ENCODE assay signal across 8 cellular contexts in genomic region chr18:48932822-48933510, GRCh38. TPM values are rescaled to one million over a fixed set of nuclear protein-coding genes. Genes with fewer than 3 reads are reported as not detected.
DNase-seq lines count a peak whose midpoint lies in the region; ATAC-seq, FAIRE-seq and TF ChIP-seq lines count a peak whose summit lies in the region.

No MANE protein-coding gene starts in this region.

- CTCF ChIA-PET in WTC11 (lab: Charles Lee): interaction anchor here (0.7 to 1.2 kb wide), 5 partner anchors 12 to 306 kb away, joined by 3 to 5 read pairs (median 3); no protein-coding TSS in a partner anchor

- TF ChIP-seq CTCF in heart left ventricle (IDR thresholded peaks at IDR 0.05): no peak
- no peak for TF ChIP-seq CTCF in WTC11 (IDR thresholded peaks at IDR 0.05)
- TF ChIP-seq CTCF in keratinocyte (optimal IDR thresholded peaks at IDR 0.05 in 1 of 3, IDR thresholded peaks at IDR 0.05 in 1 of 3, conservative IDR thresholded peaks at IDR 0.05 in 1 of 3; ENCODE audit: extremely low read depth in 1 of 3, insufficient read depth in 2 of 3, low read length in 3 of 3): no peak
- TF ChIP-seq CTCF in uterus (IDR thresholded peaks at IDR 0.05): no peak

- H3K36me3 Mint-ChIP-seq in WTC11: peaks cover 10% of the 10 kb centered on the region; the same call in 1 of the 2 replicates

- H3K9me3 ChIP-seq in heart left ventricle: no peaks in the 10 kb centered on the region
- H3K9me3 ChIP-seq in keratinocyte (ENCODE audit: control insufficient read depth, low read depth, low read length): no peaks in the 10 kb centered on the region
- H3K9me3 ChIP-seq in uterus: no peaks in the 10 kb centered on the region

- intact Hi-C loops in heart left ventricle (cut with DNase I) (loop anchor here in 1 of 10 donors (10.0 kb wide), 1 partner anchor 88 kb away; no protein-coding TSS in a partner anchor), Right ventricle myocardium superior (cut with DNase I) (no loop called here), uterus (cut with DNase I; ENCODE audit: low total_unique reads) (no loop called here)

- ATAC-seq in heart left ventricle (no peak), Right ventricle myocardium superior (ENCODE audit: poor library complexity) (no peak), WTC11 (no peak)

- 51 to 60% (median 55%) methylated on average over 10 of the region's 10 CpGs for WGBS in heart left ventricle, 4 donors

- H3K9ac ChIP-seq in keratinocyte (ENCODE audit: control insufficient read depth, extremely low read depth, insufficient read depth, low read length): no peak overlapping the region

- peaks cover 97% of the 10 kb centered on the region for H3K79me2 ChIP-seq in keratinocyte (ENCODE audit: control insufficient read depth, insufficient read depth, low read length)

- H3K9me1 ChIP-seq in keratinocyte (ENCODE audit: control insufficient read depth, extremely low read depth, insufficient read depth, low read length): peaks cover 7% of the 10 kb centered on the region

- no peak overlapping the region for H2AFZ ChIP-seq in keratinocyte (ENCODE audit: control insufficient read depth, low read length)

- H3K4me1 ChIP-seq in heart left ventricle (peaks cover 32 to 98% (median 95%) of the 10 kb centered on the region in 12 donors), keratinocyte (ENCODE audit: control insufficient read depth, extremely low read depth, insufficient read depth, low read length) (peaks cover 72% of the 10 kb centered on the region), uterus (peaks cover 5 to 73% of the 10 kb centered on the region in 2 donors)

- dilution Hi-C loops in keratinocyte (cut with MboI; ENCODE audit: extremely low pct_ligation_motif_present, low sequenced_read_pairs): no loop called here

- no peaks in the 10 kb centered on the region for H3K9me3 Mint-ChIP-seq in WTC11

- H3K27me3 Mint-ChIP-seq in WTC11 (ENCODE audit: low read depth): no peaks in the 10 kb centered on the region

- H3K27ac ChIP-seq in heart left ventricle (peak overlapping the region; percentile 17 to 96 (median 86)), keratinocyte (ENCODE audit: control insufficient read depth, insufficient read depth, low read length) (no peak overlapping the region), uterus (peak overlapping the region; percentile 91 to 99)

- POLR2A ChIA-PET in WTC11 (lab: Charles Lee): interaction anchor here (1.0 kb wide), 1 partner anchor 18 kb away, joined by 3 read pairs; no protein-coding TSS in a partner anchor

- peak overlapping the region; percentile 6 for H3K4me2 ChIP-seq in keratinocyte (ENCODE audit: control insufficient read depth, extremely low read depth, insufficient read depth, low read depth, low read length)

- H3K27me3 ChIP-seq in heart left ventricle: no peaks in the 10 kb centered on the region
- no peaks in the 10 kb centered on the region for H3K27me3 ChIP-seq in keratinocyte (ENCODE audit: control insufficient read depth, extremely low read depth, insufficient read depth, low read length)
- no peaks in the 10 kb centered on the region for H3K27me3 ChIP-seq in uterus

- peaks cover 96% of the 10 kb centered on the region for H3K4me1 Mint-ChIP-seq in WTC11

- H3K4me3 ChIP-seq in heart left ventricle (peak overlapping the region in 5 of 12 donors; percentile 7 to 42 (median 26)), keratinocyte (ENCODE audit: control insufficient read depth in 2 of 3, extremely low read depth in 1 of 3, insufficient read depth in 2 of 3, low read depth in 1 of 3, low read length in 3 of 3) (no peak overlapping the region), uterus (no peak overlapping the region)

- H3K36me3 ChIP-seq in heart left ventricle: peaks cover 0 to 12% (median 3%) of the 10 kb centered on the region in 9 donors
- H3K36me3 ChIP-seq in keratinocyte (ENCODE audit: control insufficient read depth in 2 of 2, extremely low read depth in 1 of 2, insufficient read depth in 2 of 2, low read length in 2 of 2): peaks cover under 1 to 25% of the 10 kb centered on the region in 2 experiments
- no peaks in the 10 kb centered on the region for H3K36me3 ChIP-seq in uterus

- TF ChIP-seq POLR2A in heart left ventricle (IDR thresholded peaks at IDR 0.05) (no peak), uterus (IDR thresholded peaks at IDR 0.05) (no peak)

- no peaks in the 10 kb centered on the region for H4K20me1 ChIP-seq in keratinocyte (ENCODE audit: control insufficient read depth, extremely low read depth, insufficient read depth, low read length)

- DNase-seq in heart left ventricle (peak in 1 of 5 donors; percentile 61), Right ventricle myocardium superior (no peak), WTC11 (ENCODE audit: low spot score) (no peak), keratinocyte (ENCODE audit: low read depth, low spot score) (no peak), uterus (no peak), NCI-H82 (lab: John Stamatoyannopoulos, UW) (no peak)
- no peak for DNase-seq in stimulated activated CD4-positive, alpha-beta T cell treated with anti-CD3 and anti-CD28 coated beads, Interleukin-2, amount 100 ng/mL, for 48 hours
- no peak for DNase-seq in stimulated activated naive CD4-positive, alpha-beta T cell (lab: John Stamatoyannopoulos, UW)

- H3K27ac Mint-ChIP-seq in WTC11: peak overlapping the region; percentile 87

- FAIRE-seq in keratinocyte (lab: Jason Lieb, UNC): peak; percentile 57

- H3K4me3 Mint-ChIP-seq in WTC11: peak overlapping the region; percentile 29

TF ChIP-seq in WTC11, 78 proteins besides CTCF, POLR2A, EP300 and RAD21:
- peak; percentile 88 for TF ChIP-seq PRDM15 (CRISPR knock-in tag; IDR thresholded peaks at IDR 0.05)
- no peak for TF ChIP-seq PRRX2 (CRISPR knock-in tag; IDR thresholded peaks at IDR 0.05)

RNA-seq across cellular contexts. Expression of gene SMAD7, which starts 17.8 kb away (rescaled TPM):
- total RNA-seq in heart left ventricle (10 to 100 TPM; 16.3 to 32.0 (median 19.9) TPM), Right ventricle myocardium superior (14.0 TPM), WTC11 (2021) (26.7 to 44.7 TPM (median 29.5 TPM) in 3 replicates), uterus (10 to 100 TPM; 22.4 to 48.4 (median 29.3) TPM)
- polyA plus RNA-seq in heart left ventricle (10 to 100 TPM in 1 of 2 donors, 1 to 10 TPM in 1; 9.1 to 21.2 TPM), keratinocyte (9.5 to 12.2 TPM (median 10.7 TPM) in 3 replicates)
- 11.9 TPM for polyA plus RNA-seq in keratinocyte (2011; ENCODE audit: low read depth)
- polyA plus RNA-seq in keratinocyte (2011; cell fraction: cytosol; rRNA removed): 4.7 and 4.9 TPM in 2 replicates
- polyA plus RNA-seq in keratinocyte (2011; cell fraction: nucleus; rRNA removed): 21.0 and 21.4 TPM in 2 replicates
- polyA plus RNA-seq in keratinocyte (2012; ENCODE audit: low replicate concordance): 7.5 and 10.4 TPM in 2 replicates
- polyA minus RNA-seq in keratinocyte: 16.0 to 44.2 TPM (median 24.0 TPM) in 3 replicates
- 15.0 TPM for polyA minus RNA-seq in keratinocyte (2011; cell fraction: cytosol; rRNA and poly(A)+ RNA removed)
- 19.5 and 21.6 TPM in 2 replicates for polyA minus RNA-seq in keratinocyte (2011; cell fraction: nucleus; rRNA and poly(A)+ RNA removed)
